16 cellular contexts compared by ENCODE assay signal in the genomic region with DNA sequence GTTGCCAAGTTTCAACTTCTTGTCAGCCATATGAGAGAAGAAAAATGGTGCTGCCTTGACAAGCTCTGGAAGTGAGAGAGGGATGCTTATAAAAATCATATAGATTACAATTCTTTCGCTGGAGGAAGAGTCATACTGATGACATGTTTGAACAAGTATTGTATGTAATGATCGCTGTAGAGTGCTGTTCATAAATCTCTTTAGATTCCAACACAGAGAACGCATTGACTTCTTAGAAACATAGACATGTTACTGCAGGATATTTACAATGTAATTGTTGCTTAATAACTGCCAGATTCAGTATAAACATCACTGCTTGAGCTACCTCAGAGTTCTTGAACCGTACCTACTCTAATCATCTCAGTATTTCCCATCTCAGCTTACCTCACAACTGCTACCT.
A peak's percentile ranks its signal among the peaks of the same experiment; 100 is the strongest.
DNase-seq lines count a peak whose midpoint lies in the region; ATAC-seq and TF ChIP-seq lines count a peak whose summit lies in the region.
"Had no signal": no experiment of that assay in that cellular context is flagged by ENCODE, and none has a peak within 500 bp of the region (broad histone marks: within the 10 kb centered on the region; RNA-seq: fewer than 3 reads in every experiment).

No MANE protein-coding gene starts in this region.

- no peak overlapping the region for H3K27ac ChIP-seq in RWPE2 (ENCODE audit: poor library complexity, severe bottlenecking)
- peak overlapping the region; percentile 36 for H3K27ac ChIP-seq in foreskin keratinocyte

- H3K9me3 ChIP-seq in RWPE2 (ENCODE audit: severe bottlenecking): no peaks in the 10 kb centered on the region
- H3K9me3 ChIP-seq: Caco-2, HAP-1 had no signal

- no peaks in the 10 kb centered on the region for H3K27me3 Mint-ChIP-seq in activated CD8-positive, alpha-beta T cell treated with anti-CD3 and anti-CD28 coated beads, Interleukin-2, amount 10 ng/mL, durations not matched to agents 7 days and 5 days (ENCODE audit: low read depth)
- H3K27me3 Mint-ChIP-seq: CD4-positive, alpha-beta memory T cell had no signal

- DNase-seq in HPDE6-E6E7 (ENCODE audit: extremely low spot score) (peak; percentile 15), RWPE2 (ENCODE audit: low spot score) (no peak), epithelial cell of esophagus (ENCODE audit: low read depth) (peak; percentile 92), foreskin keratinocyte (peak; percentile 87 to 94), NCI-H2196 treated with DMSO at 0.1 percent for 48 hours (lab: John Stamatoyannopoulos, UW; ENCODE audit: unreplicated experiment) (no peak), activated gamma-delta T cell treated with Interleukin-2 at 50 U/mL for 16 hours (no peak), GF-D8 (lab: John Stamatoyannopoulos, UW) (no peak)
- no peak for DNase-seq in activated CD8-positive, alpha-beta T cell treated with anti-CD3 and anti-CD28 coated beads, Interleukin-2, amount 10 ng/mL, durations not matched to agents 7 days and 5 days
- DNase-seq: C1 segment of cervical spinal cord; Caco-2; CD4-positive, alpha-beta memory T cell; DMS153; DND-41; GOT3; HFFc6 had no signal

- no peak overlapping the region for H3K27ac Mint-ChIP-seq in activated CD8-positive, alpha-beta T cell treated with anti-CD3 and anti-CD28 coated beads, Interleukin-2, amount 10 ng/mL, durations not matched to agents 7 days and 5 days
- H3K27ac Mint-ChIP-seq: CD4-positive, alpha-beta memory T cell; HFFc6 had no signal

- no peaks in the 10 kb centered on the region for H3K36me3 Mint-ChIP-seq in activated CD8-positive, alpha-beta T cell treated with anti-CD3 and anti-CD28 coated beads, Interleukin-2, amount 10 ng/mL, durations not matched to agents 7 days and 5 days (ENCODE audit: low read depth)
- H3K36me3 Mint-ChIP-seq: CD4-positive, alpha-beta memory T cell had no signal

- H3K4me1 Mint-ChIP-seq in activated CD8-positive, alpha-beta T cell treated with anti-CD3 and anti-CD28 coated beads, Interleukin-2, amount 10 ng/mL, durations not matched to agents 7 days and 5 days (ENCODE audit: low read depth): no peaks in the 10 kb centered on the region
- H3K4me1 Mint-ChIP-seq: CD4-positive, alpha-beta memory T cell had no signal

- no peak overlapping the region for H3K4me3 ChIP-seq in RWPE2 (ENCODE audit: severe bottlenecking)
- H3K4me3 ChIP-seq in epithelial cell of esophagus (ENCODE audit: low read length): no peak overlapping the region
- H3K4me3 ChIP-seq: HAP-1 had no signal

- H3K27me3 ChIP-seq in RWPE2 (ENCODE audit: insufficient read depth, poor library complexity, severe bottlenecking) (no peaks in the 10 kb centered on the region), foreskin keratinocyte (no peaks in the 10 kb centered on the region)

- H3K4me1 ChIP-seq in RWPE2 (ENCODE audit: insufficient read depth, poor library complexity, severe bottlenecking): peaks cover 19% of the 10 kb centered on the region
- peaks cover 25% of the 10 kb centered on the region for H3K4me1 ChIP-seq in foreskin keratinocyte
- H3K4me1 ChIP-seq: Caco-2, HAP-1 had no signal

- TF ChIP-seq CTCF in RWPE2 (IDR thresholded peaks at IDR 0.05; ENCODE audit: poor library complexity, severe bottlenecking) (no peak), epithelial cell of esophagus (IDR thresholded peaks at IDR 0.05; ENCODE audit: insufficient read depth, low read depth, low read length, missing control alignments) (no peak), foreskin keratinocyte (conservative IDR thresholded peaks at IDR 0.05) (no peak)

- no peaks in the 10 kb centered on the region for H3K9me3 Mint-ChIP-seq in activated CD8-positive, alpha-beta T cell treated with anti-CD3 and anti-CD28 coated beads, Interleukin-2, amount 10 ng/mL, durations not matched to agents 7 days and 5 days (ENCODE audit: insufficient read depth)

- POLR2A ChIA-PET in activated CD8-positive, alpha-beta T cell treated with anti-CD3 and anti-CD28 coated beads, Interleukin-2, amount 10 ng/mL, durations not matched to agents 7 days and 5 days (lab: Charles Lee): no interaction called here

- CTCF ChIA-PET in activated CD8-positive, alpha-beta T cell treated with anti-CD3 and anti-CD28 coated beads, Interleukin-2, amount 10 ng/mL, durations not matched to agents 7 days and 5 days (lab: Charles Lee): no interaction called here

- no peak overlapping the region for H3K4me3 Mint-ChIP-seq in activated CD8-positive, alpha-beta T cell treated with anti-CD3 and anti-CD28 coated beads, Interleukin-2, amount 10 ng/mL, durations not matched to agents 7 days and 5 days
- H3K4me3 Mint-ChIP-seq: CD4-positive, alpha-beta memory T cell; HFFc6 had no signal

- peak; percentile 63 for ATAC-seq in RWPE2 (ENCODE audit: low read depth)
- ATAC-seq in foreskin keratinocyte: peak; percentile 84
- no peak for ATAC-seq in activated CD8-positive, alpha-beta T cell treated with anti-CD3 and anti-CD28 coated beads, Interleukin-2, amount 10 ng/mL, durations not matched to agents 7 days and 5 days

- H3K36me3 ChIP-seq in RWPE2 (ENCODE audit: low read depth): no peaks in the 10 kb centered on the region
- H3K36me3 ChIP-seq: HAP-1 had no signal

Comparison
In these comparisons a context has a peak if more than half of its experiments do, and no peak if none do; other contexts are left out.
1. DNase-seq: peak in HPDE6-E6E7 (single experiment), epithelial cell of esophagus (single experiment) and foreskin keratinocyte (2 of 2); none in RWPE2 (single experiment), activated CD8-positive, alpha-beta T cell treated with anti-CD3 and anti-CD28 coated beads, Interleukin-2, amount 10 ng/mL, durations not matched to agents 7 days and 5 days (single experiment), NCI-H2196 treated with DMSO at 0.1 percent for 48 hours (single experiment), activated gamma-delta T cell treated with Interleukin-2 at 50 U/mL for 16 hours (single experiment) and GF-D8 (single experiment).